In the genomic region with DNA sequence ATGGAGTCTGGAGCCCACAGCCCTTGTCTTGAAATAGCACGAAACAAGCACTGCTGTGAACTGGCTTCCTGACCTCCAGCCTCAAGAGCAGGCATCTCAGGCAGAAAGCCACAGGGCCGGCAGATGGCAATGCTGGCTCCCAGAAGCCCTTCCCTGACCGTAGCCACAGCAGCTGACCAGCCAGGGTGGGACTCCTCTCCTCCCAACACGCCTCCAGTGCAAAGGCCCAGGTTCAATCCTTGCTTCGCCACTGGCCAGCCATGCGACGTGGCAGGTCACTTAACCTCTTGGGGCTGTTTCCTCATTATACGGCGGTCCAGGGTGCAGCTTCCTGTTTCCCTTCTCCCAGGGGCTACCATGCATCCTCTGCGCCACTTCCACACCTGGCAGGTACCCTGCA, we compare ENCODE assay signal across 29 cellular contexts. TPM values are rescaled to one million over a fixed set of nuclear protein-coding genes. Genes with fewer than 3 reads are reported as not detected.
DNase-seq lines count a peak whose midpoint lies in the region; ATAC-seq, FAIRE-seq and TF ChIP-seq lines count a peak whose summit lies in the region.
"Had no signal": no experiment of that assay in that cellular context is flagged by ENCODE, and none has a peak within 500 bp of the region (broad histone marks: within the 10 kb centered on the region; RNA-seq: fewer than 3 reads in every experiment).

No MANE protein-coding gene starts in this region.

- in situ Hi-C loops in K562 (cut with MboI), result no loop called here

- H3K4me2 ChIP-seq in K562 (ENCODE audit: insufficient read depth, low read length), result no peak overlapping the region
- H3K4me2 ChIP-seq: KMS-11 had no signal

- no peak overlapping the region for H3K9ac ChIP-seq in K562 (ENCODE audit: insufficient read depth in 1 of 2, low read depth in 2 of 2, low read length in 2 of 2)
- H3K9ac ChIP-seq: KMS-11 had no signal

- H3K4me3 Mint-ChIP-seq in stimulated activated naive CD8-positive, alpha-beta T cell treated with anti-CD3 and anti-CD28 coated beads, Interleukin-15, Interleukin-2, amounts not matched to agents 100 ng/mL and 50 ng/mL, for 24 hours, result no peak overlapping the region
- no peak overlapping the region for H3K4me3 Mint-ChIP-seq in stimulated activated naive CD8-positive, alpha-beta T cell treated with anti-CD3 and anti-CD28 coated beads, Interleukin-15, amount 100 ng/mL, for 72 hours
- peak overlapping the region; percentile 71 for H3K4me3 Mint-ChIP-seq in memory B cell
- H3K4me3 Mint-ChIP-seq: activated T-cell treated with anti-CD3 and anti-CD28 coated beads, Interleukin-2, amount 50 U/mL, for 4 hours; immature natural killer cell; T-helper 1 cell treated with Interleukin-12 subunit alpha and Interleukin-12 subunit beta and Interleukin-4 antibody, amounts not matched to agents 30 μg/mL and 1 μg/mL, for 36 hours had no signal

- DNase-seq in stimulated activated naive CD8-positive, alpha-beta T cell treated with anti-CD3 and anti-CD28 coated beads, Interleukin-15, amount 100 ng/mL, for 72 hours, result no peak
- DNase-seq in K562 (ENCODE audit: extremely low read depth in 1 of 4, low spot score in 3 of 4), result no peak
- no peak for DNase-seq in memory B cell (ENCODE audit: low spot score in 2 of 2)
- DNase-seq: activated CD4-positive, alpha-beta T cell treated with anti-CD3 and anti-CD28 coated beads for 4 hours; activated CD8-positive, alpha-beta memory T cell treated with anti-CD3 and anti-CD28 coated beads for 24 hours; activated naive CD4-positive, alpha-beta T cell treated with Interleukin-2 at 50 U/mL for 16 hours; activated T-cell treated with anti-CD3 and anti-CD28 coated beads, Interleukin-2, amount 50 U/mL, for 4 hours; colonic mucosa; foreskin melanocyte; hippocampal formation; immature natural killer cell; NCI-H1436; NCI-H510A; stimulated activated CD4-positive, alpha-beta T cell treated with anti-CD3 and anti-CD28 coated beads, Interleukin-1b, Interleukin-23, amount 100 ng/mL, for 48 hours had no signal

- no peak for ATAC-seq in stimulated activated naive CD8-positive, alpha-beta T cell treated with anti-CD3 and anti-CD28 coated beads, Interleukin-15, amount 100 ng/mL, for 72 hours
- ATAC-seq in K562 (peak; percentile 60), memory B cell (ENCODE audit: low read depth) (peak; percentile 22), GM21619 (IDR thresholded peaks at IDR 0.05; ENCODE audit: unreplicated experiment) (no peak), HG03159 (IDR thresholded peaks at IDR 0.05; ENCODE audit: unreplicated experiment) (no peak), GM19395 (IDR thresholded peaks at IDR 0.05; ENCODE audit: unreplicated experiment) (no peak), HG03565 (IDR thresholded peaks at IDR 0.05; ENCODE audit: unreplicated experiment) (no peak)
- ATAC-seq: activated T-cell treated with anti-CD3 and anti-CD28 coated beads, Interleukin-2, amount 50 U/mL, for 4 hours had no signal

- H3K9me3 Mint-ChIP-seq in stimulated activated naive CD8-positive, alpha-beta T cell treated with anti-CD3 and anti-CD28 coated beads, Interleukin-15, Interleukin-2, amounts not matched to agents 100 ng/mL and 50 ng/mL, for 24 hours, result no peaks in the 10 kb centered on the region
- H3K9me3 Mint-ChIP-seq in stimulated activated naive CD8-positive, alpha-beta T cell treated with anti-CD3 and anti-CD28 coated beads, Interleukin-15, amount 100 ng/mL, for 72 hours, result no peaks in the 10 kb centered on the region
- H3K9me3 Mint-ChIP-seq in memory B cell, result no peaks in the 10 kb centered on the region
- H3K9me3 Mint-ChIP-seq: activated T-cell treated with anti-CD3 and anti-CD28 coated beads, Interleukin-2, amount 50 U/mL, for 4 hours; immature natural killer cell; T-helper 1 cell treated with Interleukin-12 subunit alpha and Interleukin-12 subunit beta and Interleukin-4 antibody, amounts not matched to agents 30 μg/mL and 1 μg/mL, for 36 hours had no signal

- POLR2A ChIA-PET in K562 (lab: Yijun Ruan, JAX), result interaction anchor here (0.7 to 0.8 kb wide), 2 partner anchors 21 to 53 kb away, joined by 4 read pairs; no protein-coding TSS in a partner anchor

- H4K20me1 ChIP-seq in K562 (replicated peaks; ENCODE audit: control insufficient read depth, insufficient read depth, low read length), result peaks cover 3% of the 10 kb centered on the region; the same call in 1 of the 2 replicates

- no peak for TF ChIP-seq POLR2A in K562 (conservative IDR thresholded peaks at IDR 0.05)

- peak; percentile 24 to 37 (median 27); a peak in 3 of 6 replicates for TF ChIP-seq CTCF in K562 (IDR thresholded peaks at IDR 0.05 in 2 of 3, conservative IDR thresholded peaks at IDR 0.05 in 1 of 3; ENCODE audit: insufficient read depth in 2 of 3, low read depth in 1 of 3, low read length in 3 of 3)

- H3K4me1 ChIP-seq in K562 (replicated peaks in 1 of 2; ENCODE audit: control insufficient read depth in 2 of 2, insufficient read depth in 2 of 2, low read length in 2 of 2), result no peaks in the 10 kb centered on the region; a peak in 1 of 5 replicates
- H3K4me1 ChIP-seq: colonic mucosa had no signal

- H3K79me2 ChIP-seq in K562 (ENCODE audit: control insufficient read depth, insufficient read depth, low read length), result no peaks in the 10 kb centered on the region

- H3K4me3 ChIP-seq in K562, result no peak overlapping the region
- H3K4me3 ChIP-seq: colonic mucosa, esophagus muscularis mucosa, lung, prostate gland, SK-N-MC, skin epidermis, thoracic aorta had no signal

- CTCF ChIA-PET in K562 (lab: Yijun Ruan, JAX; ENCODE audit: low intra/inter-chr PET ratio), result interaction anchor here (0.6 kb wide), 1 partner anchor 173 kb away, joined by 4 read pairs; no protein-coding TSS in a partner anchor

- no peaks in the 10 kb centered on the region for H3K9me3 ChIP-seq in K562 (replicated peaks; ENCODE audit: control insufficient read depth, insufficient read depth, low read depth, low read length)
- H3K9me3 ChIP-seq: colonic mucosa, esophagus muscularis mucosa, neutrophil, prostate gland, thoracic aorta had no signal

- WGBS in K562 (ENCODE audit: insufficient coverage, low coverage, missing lambda C conversion rate), result 1% methylated on average over 10 of the region's 10 CpGs

- TF ChIP-seq EP300 in K562 (IDR thresholded peaks at IDR 0.05; ENCODE audit: low read length), result no peak

- peak in 1 of 2 experiments; percentile 34; a peak in 2 of 4 replicates for TF ChIP-seq RAD21 in K562 (CRISPR knock-in tag; conservative IDR thresholded peaks at IDR 0.05 in 1 of 2, IDR thresholded peaks at IDR 0.05 in 1 of 2)

- H3K27ac ChIP-seq in K562 (ENCODE audit: extremely low read depth, low read depth, low read length), result no peak overlapping the region
- H3K27ac ChIP-seq: colonic mucosa, esophagus muscularis mucosa, KMS-11, neutrophil, prostate gland, SK-N-MC, skin epidermis, thoracic aorta had no signal

- no peak overlapping the region for H2AFZ ChIP-seq in K562 (ENCODE audit: low read depth, low read length)

- no peaks in the 10 kb centered on the region for H3K36me3 ChIP-seq in K562 (ENCODE audit: control insufficient read depth, insufficient read depth, low read length)
- H3K36me3 ChIP-seq: colonic mucosa, neutrophil, prostate gland, thoracic aorta had no signal

- FAIRE-seq in K562 (lab: Jason Lieb, UNC), result no peak
- FAIRE-seq: GM12892 had no signal

- H3K9me1 ChIP-seq in K562 (ENCODE audit: control insufficient read depth, insufficient read depth, low read length), result no peaks in the 10 kb centered on the region

- H3K27me3 Mint-ChIP-seq in stimulated activated naive CD8-positive, alpha-beta T cell treated with anti-CD3 and anti-CD28 coated beads, Interleukin-15, Interleukin-2, amounts not matched to agents 100 ng/mL and 50 ng/mL, for 24 hours, result no peaks in the 10 kb centered on the region
- no peaks in the 10 kb centered on the region for H3K27me3 Mint-ChIP-seq in stimulated activated naive CD8-positive, alpha-beta T cell treated with anti-CD3 and anti-CD28 coated beads, Interleukin-15, amount 100 ng/mL, for 72 hours
- no peaks in the 10 kb centered on the region for H3K27me3 Mint-ChIP-seq in memory B cell

- H3K27me3 ChIP-seq in K562 (ENCODE audit: control insufficient read depth in 2 of 2, insufficient read depth in 2 of 2, low read length in 2 of 2), result peaks cover 62 to 95% of the 10 kb centered on the region in 2 experiments
- H3K27me3 ChIP-seq: colonic mucosa, esophagus muscularis mucosa, neutrophil had no signal

- peak overlapping the region; percentile 31 for H3K27ac Mint-ChIP-seq in stimulated activated naive CD8-positive, alpha-beta T cell treated with anti-CD3 and anti-CD28 coated beads, Interleukin-15, Interleukin-2, amounts not matched to agents 100 ng/mL and 50 ng/mL, for 24 hours
- H3K27ac Mint-ChIP-seq in stimulated activated naive CD8-positive, alpha-beta T cell treated with anti-CD3 and anti-CD28 coated beads, Interleukin-15, amount 100 ng/mL, for 72 hours, result no peak overlapping the region
- peak overlapping the region; percentile 24 for H3K27ac Mint-ChIP-seq in memory B cell
- H3K27ac Mint-ChIP-seq: immature natural killer cell; T-helper 1 cell treated with Interleukin-12 subunit alpha and Interleukin-12 subunit beta and Interleukin-4 antibody, amounts not matched to agents 30 μg/mL and 1 μg/mL, for 36 hours had no signal

- intact Hi-C loops in K562 (cut with micrococcal nuclease), result no loop called here

- no peaks in the 10 kb centered on the region for H3K36me3 Mint-ChIP-seq in stimulated activated naive CD8-positive, alpha-beta T cell treated with anti-CD3 and anti-CD28 coated beads, Interleukin-15, Interleukin-2, amounts not matched to agents 100 ng/mL and 50 ng/mL, for 24 hours (ENCODE audit: low read depth)
- H3K36me3 Mint-ChIP-seq in memory B cell, result peaks cover 5% of the 10 kb centered on the region
- H3K36me3 Mint-ChIP-seq: immature natural killer cell had no signal

- no TSS peak for BruUV-seq in K562 (replicated peaks; lab: Mats Ljungman, UMichigan)

- no peaks in the 10 kb centered on the region for H3K4me1 Mint-ChIP-seq in stimulated activated naive CD8-positive, alpha-beta T cell treated with anti-CD3 and anti-CD28 coated beads, Interleukin-15, Interleukin-2, amounts not matched to agents 100 ng/mL and 50 ng/mL, for 24 hours (ENCODE audit: low read depth)
- peaks cover 29% of the 10 kb centered on the region for H3K4me1 Mint-ChIP-seq in stimulated activated naive CD8-positive, alpha-beta T cell treated with anti-CD3 and anti-CD28 coated beads, Interleukin-15, amount 100 ng/mL, for 72 hours
- peaks cover 30% of the 10 kb centered on the region for H3K4me1 Mint-ChIP-seq in memory B cell

RNA-seq across cellular contexts. Expression of a gene that starts 12.8 kb away (rescaled TPM):
- total RNA-seq in K562 (2011; cell fraction: chromatin; rRNA removed; ENCODE audit: low replicate concordance), result 7.2 and 11.4 TPM in 2 replicates
- total RNA-seq in K562 (2011; cell fraction: nucleolus; rRNA removed), result 2.8 and 4.7 TPM in 2 replicates
- 4.8 and 6.9 TPM in 2 replicates for total RNA-seq in K562 (2011; cell fraction: nucleoplasm; rRNA removed)
- total RNA-seq in K562 (2014; rRNA removed), result 3.1 TPM in 2 replicates
- 3.3 and 3.9 TPM in 2 replicates for total RNA-seq in K562 (2014; rRNA removed; fragmentation: Illumina TruSeq; extraction: Trizol)
- total RNA-seq in K562 (2015; rRNA removed; fragmentation: Illumina TruSeq; extraction: Trizol), result 1.8 and 2.8 TPM in 2 replicates
- 3.6 and 5.0 TPM in 2 replicates for total RNA-seq in K562 (2021)
- 3.8 and 5.6 TPM in 2 replicates for polyA plus RNA-seq in K562 (2011; rRNA removed)
- polyA plus RNA-seq in K562 (2011; cell fraction: cytosol; rRNA removed), result 1.3 and 1.8 TPM in 2 replicates
- 3.0 and 4.6 TPM in 2 replicates for polyA plus RNA-seq in K562 (2011; cell fraction: nucleus; rRNA removed)
- polyA plus RNA-seq in K562 (2012), result 2.3 and 2.7 TPM in 2 replicates
- 3.2 and 4.0 TPM in 2 replicates for polyA plus RNA-seq in K562 (2014; fragmentation: Illumina TruSeq; extraction: Trizol)
- polyA plus RNA-seq in K562 (2014; fragmentation: Nextera tagmentation; extraction: Ambion mirVana), result 1 to 10 TPM in 1 of 2 experiments, under 1 TPM in 1; 0.99 to 1.1 TPM
- 3.5 and 3.6 TPM in 2 replicates for polyA plus RNA-seq in K562 (2014; rRNA removed)
- 4.2 and 6.0 TPM in 2 replicates for polyA minus RNA-seq in K562 (2011; rRNA and poly(A)+ RNA removed)
- polyA minus RNA-seq in K562 (2011; cell fraction: cytosol; rRNA and poly(A)+ RNA removed), result 2.1 TPM in 1 of 2 replicates, not detected in the other
- 2.4 and 2.7 TPM in 2 replicates for polyA minus RNA-seq in K562 (2011; cell fraction: nucleus; rRNA and poly(A)+ RNA removed)

Comparison
In these comparisons a context has a peak if more than half of its experiments do, and no peak if none do; other contexts are left out.
1. H3K27ac Mint-ChIP-seq: peak in stimulated activated naive CD8-positive, alpha-beta T cell treated with anti-CD3 and anti-CD28 coated beads, Interleukin-15, Interleukin-2, amounts not matched to agents 100 ng/mL and 50 ng/mL, for 24 hours (single experiment) and memory B cell (single experiment); none in stimulated activated naive CD8-positive, alpha-beta T cell treated with anti-CD3 and anti-CD28 coated beads, Interleukin-15, amount 100 ng/mL, for 72 hours (0 of 2).
2. ATAC-seq: peak in K562 (single experiment) and memory B cell (single experiment); none in stimulated activated naive CD8-positive, alpha-beta T cell treated with anti-CD3 and anti-CD28 coated beads, Interleukin-15, amount 100 ng/mL, for 72 hours (single experiment), GM21619 (single experiment), HG03159 (single experiment), GM19395 (single experiment) and HG03565 (single experiment).